8 cellular contexts compared by ENCODE assay signal in genomic region chr4:4247711-4248035, GRCh38. TPM values are rescaled to one million over a fixed set of nuclear protein-coding genes. Genes with fewer than 3 reads are reported as not detected.
DNase-seq lines count a peak whose midpoint lies in the region; ATAC-seq, FAIRE-seq and TF ChIP-seq lines count a peak whose summit lies in the region.

No MANE protein-coding gene starts in this region.

- H3K4me1 Mint-ChIP-seq in neural crest cell, result peaks cover 40% of the 10 kb centered on the region

- H3K4me2 ChIP-seq in H1 (ENCODE audit: insufficient read depth in 1 of 2, low read depth in 2 of 2, low read length in 2 of 2), result peak overlapping the region; percentile 87 to 89

- H3K23ac ChIP-seq in H1 (ENCODE audit: insufficient read length), result no peak overlapping the region

- peaks cover 0 to 14% (median 8%) of the 10 kb centered on the region in 4 experiments; a peak in 6 of 8 replicates for H3K36me3 ChIP-seq in H1 (ENCODE audit: control insufficient read depth in 2 of 4, insufficient read depth in 4 of 4, low read length in 3 of 4)

- H4K8ac ChIP-seq in H1 (ENCODE audit: extremely low read depth, insufficient read depth, low read length), result peak overlapping the region; percentile 87; the same call in 1 of the 2 replicates

- DNase-seq in AG09309 (ENCODE audit: low read depth) (no peak), MV-4-11 (lab: John Stamatoyannopoulos, UW) (peak; percentile 43), H1 (ENCODE audit: low read depth in 1 of 2, low spot score in 2 of 2) (no peak), neural crest cell (ENCODE audit: low read depth, low spot score) (no peak), hypothalamus (lab: John Stamatoyannopoulos, UW) (no peak), NCI-H2081 treated with DMSO at 0.1 percent for 48 hours (lab: John Stamatoyannopoulos, UW) (no peak), germinal center (ENCODE audit: low spot score) (no peak)

- no peak overlapping the region for H3K4ac ChIP-seq in H1 (replicated peaks; ENCODE audit: insufficient read length, low read depth, low read length)

- H3K27ac Mint-ChIP-seq in neural crest cell (ENCODE audit: unreplicated experiment), result peak overlapping the region; percentile 67

- H2BK5ac ChIP-seq in H1 (ENCODE audit: low read depth, low read length), result peak overlapping the region; percentile 82; the same call in 1 of the 2 replicates

- no peak overlapping the region for H2BK15ac ChIP-seq in H1 (ENCODE audit: low read length)

- ATAC-seq in GM21423 (IDR thresholded peaks at IDR 0.05; ENCODE audit: unreplicated experiment), result peak; percentile 31

- no peak overlapping the region; the same call in 1 of the 2 replicates for H2BK12ac ChIP-seq in H1 (ENCODE audit: low read depth, low read length)

- H4K20me1 ChIP-seq in H1 (replicated peaks in 1 of 2; ENCODE audit: control insufficient read depth in 1 of 2, insufficient read depth in 2 of 2, low read length in 2 of 2), result peaks cover 0 to 2% of the 10 kb centered on the region in 2 experiments

- peak overlapping the region; percentile 59 for H2AFZ ChIP-seq in H1 (ENCODE audit: low read length)

- 7% methylated on average over 12 of the region's 12 CpGs; no CpG with 5 or more reads in 1 of the 2 experiments for WGBS in H1 (ENCODE audit: extremely low coverage in 1 of 2, insufficient coverage in 1 of 2, insufficient read length in 1 of 2, insufficient replicate concordance in 2 of 2, low coverage in 1 of 2, low lambda C conversion rate in 2 of 2, missing lambda C conversion rate in 1 of 2), 2 experiments

- H4K5ac ChIP-seq in H1 (ENCODE audit: insufficient read length, low read depth, low read length), result peak overlapping the region; percentile 67

- TF ChIP-seq RAD21 in H1 (IDR thresholded peaks at IDR 0.05 in 1 of 2, conservative IDR thresholded peaks at IDR 0.05 in 1 of 2; ENCODE audit: low read depth in 2 of 2, low read length in 2 of 2), result no peak

- no peaks in the 10 kb centered on the region for H3K9me3 ChIP-seq in H1 (ENCODE audit: insufficient read depth in 2 of 2, low read depth in 1 of 2, low read length in 1 of 2)

- no peaks in the 10 kb centered on the region for H3K27me3 Mint-ChIP-seq in neural crest cell (ENCODE audit: low read depth)

- H2BK20ac ChIP-seq in H1 (ENCODE audit: low read length), result no peak overlapping the region

- H3K9me3 Mint-ChIP-seq in neural crest cell, result no peaks in the 10 kb centered on the region

- H3K27me3 ChIP-seq in H1 (replicated peaks in 1 of 4; ENCODE audit: control insufficient read depth in 3 of 4, extremely low read depth in 1 of 4, insufficient read depth in 3 of 4, low read length in 3 of 4), result peaks cover 0 to 6% (median 0%) of the 10 kb centered on the region in 4 experiments; a peak in 1 of 7 replicates

- H3K79me1 ChIP-seq in H1 (ENCODE audit: low read depth, low read length), result peaks cover 3% of the 10 kb centered on the region; the same call in 1 of the 2 replicates

- peak overlapping the region; percentile 88 for H3K27ac ChIP-seq in H1 (ENCODE audit: low read depth, low read length)

- peaks cover 0 to 6% (median 3%) of the 10 kb centered on the region in 4 experiments; a peak in 5 of 7 replicates for H3K4me1 ChIP-seq in H1 (replicated peaks in 1 of 4; ENCODE audit: control insufficient read depth in 3 of 4, insufficient read depth in 4 of 4, low read length in 3 of 4)

- no peak overlapping the region for H2AK5ac ChIP-seq in H1 (ENCODE audit: low read depth, low read length)

- peak overlapping the region; percentile 85 for H3K18ac ChIP-seq in H1 (ENCODE audit: extremely low read depth, low read length)

- peaks cover 8% of the 10 kb centered on the region for H3K23me2 ChIP-seq in H1 (ENCODE audit: low read depth, low read length)

- CTCF ChIA-PET in H1 (lab: Charles Lee; ENCODE audit: partially characterized antibody), result no interaction called here

- no peak for TF ChIP-seq POLR2A in H1 (IDR thresholded peaks at IDR 0.05; ENCODE audit: control extremely low read depth in 1 of 2, low read depth in 2 of 2, low read length in 2 of 2)

- no peak for FAIRE-seq in H1 (lab: Jason Lieb, UNC)

- no peak for TF ChIP-seq CTCF in AG09309 (IDR thresholded peaks at IDR 0.05; ENCODE audit: control insufficient read depth, insufficient read depth, low read depth, low read length, missing control alignments)
- TF ChIP-seq CTCF in H1 (IDR thresholded peaks at IDR 0.05; ENCODE audit: control extremely low read depth in 1 of 3, insufficient read depth in 1 of 3, low read depth in 1 of 3, low read length in 3 of 3), result no peak
- no peak for TF ChIP-seq CTCF in neural crest cell (conservative IDR thresholded peaks at IDR 0.05)

- TF ChIP-seq EP300 in H1 (IDR thresholded peaks at IDR 0.05; ENCODE audit: borderline replicate concordance in 1 of 2, low read depth in 2 of 2, low read length in 2 of 2), result no peak

- peaks cover 10% of the 10 kb centered on the region for H3K36me3 Mint-ChIP-seq in neural crest cell (ENCODE audit: low read depth)

- H3K9ac ChIP-seq in H1 (replicated peaks in 1 of 4; ENCODE audit: extremely low read depth in 1 of 4, low read depth in 3 of 4, low read length in 3 of 4), result peak overlapping the region; percentile 89 to 91 (median 90)

- H4K91ac ChIP-seq in H1 (replicated peaks; ENCODE audit: insufficient read length, low read length), result no peak overlapping the region

- no peak overlapping the region for H3K56ac ChIP-seq in H1 (replicated peaks; ENCODE audit: insufficient read length, low read depth, low read length)

- H3K4me3 ChIP-seq in AG09309 (ENCODE audit: control insufficient read depth, low read depth, low read length) (peak overlapping the region; percentile 64), H1 (ENCODE audit: extremely low read depth in 1 of 4, insufficient read depth in 2 of 4, low read depth in 3 of 4, low read length in 4 of 4) (peak overlapping the region; percentile 87 to 97 (median 90))

- H3K4me3 Mint-ChIP-seq in neural crest cell, result peak overlapping the region; percentile 96

- H2BK120ac ChIP-seq in H1 (replicated peaks; ENCODE audit: low read depth, low read length), result no peak overlapping the region

- H3K14ac ChIP-seq in H1 (ENCODE audit: insufficient read length), result no peak overlapping the region

- POLR2A ChIA-PET in H1 (lab: Charles Lee; ENCODE audit: partially characterized antibody), result no interaction called here

- peaks cover 0 to 8% of the 10 kb centered on the region in 2 experiments; a peak in 2 of 4 replicates for H3K79me2 ChIP-seq in H1 (ENCODE audit: control insufficient read depth in 1 of 2, insufficient read depth in 2 of 2, low read length in 2 of 2)

TF ChIP-seq in H1, 55 proteins besides CTCF, POLR2A, EP300 and RAD21 (continues in another document):
- TF ChIP-seq TBP (IDR thresholded peaks at IDR 0.05; ENCODE audit: low read depth, low read length) (no peak), YY1 (IDR thresholded peaks at IDR 0.05; ENCODE audit: low read depth, low read length) (no peak), BCL11A (IDR thresholded peaks at IDR 0.05; ENCODE audit: low read depth in 2 of 2, low read length in 2 of 2) (no peak), SP4 (IDR thresholded peaks at IDR 0.05; ENCODE audit: low read length) (no peak), RXRA (IDR thresholded peaks at IDR 0.05; ENCODE audit: insufficient read depth, low read depth, low read length) (no peak)

RNA-seq across cellular contexts. Expression of gene TMEM128, which starts 0.3 kb away (rescaled TPM):
- total RNA-seq in H1 (2021; fragmentation: NEBNext Ultra II Directional; extraction: Animal tissue kit (Norgen Biotek cat#: 25700)), result 15.9 and 17.7 TPM in 2 replicates
- polyA plus RNA-seq in H1 (2011; rRNA removed), result 23.3 and 33.6 TPM in 2 replicates
- polyA plus RNA-seq in H1 (2011; cell fraction: cytosol; rRNA removed), result 34.6 TPM
- 5.8 TPM for polyA plus RNA-seq in H1 (2011; cell fraction: nucleus; rRNA removed)
- polyA plus RNA-seq in H1 (2012, experiment 1 of 2), result 16.3 to 19.4 TPM (median 18.2 TPM) in 4 replicates
- polyA plus RNA-seq in H1 (2012, experiment 2 of 2), result 11.1 TPM
- 13.5 TPM for polyA plus RNA-seq in H1 (2013, experiment 1 of 2)
- 15.4 TPM for polyA plus RNA-seq in H1 (2013, experiment 2 of 2)
- polyA minus RNA-seq in H1 (2011; rRNA and poly(A)+ RNA removed), result 17.3 and 18.6 TPM in 2 replicates
- polyA minus RNA-seq in H1 (2011; cell fraction: cytosol; rRNA and poly(A)+ RNA removed), result 12.3 TPM
- 6.2 TPM for polyA minus RNA-seq in H1 (2011; cell fraction: nucleus; rRNA and poly(A)+ RNA removed)
- 26.7 and 28.4 TPM in 2 replicates for total RNA-seq in neural crest cell

RNA-seq across cellular contexts. Expression of gene OTOP1, which starts 20.9 kb away (rescaled TPM):
- total RNA-seq in H1 (2021; fragmentation: NEBNext Ultra II Directional; extraction: Animal tissue kit (Norgen Biotek cat#: 25700)), result not detected in 2 replicates
- polyA plus RNA-seq in H1 (2011; rRNA removed), result not detected in 2 replicates
- polyA plus RNA-seq in H1 (2011; cell fraction: cytosol; rRNA removed), result not detected
- not detected for polyA plus RNA-seq in H1 (2011; cell fraction: nucleus; rRNA removed)
- not detected in 4 replicates for polyA plus RNA-seq in H1 (2012, experiment 1 of 2)
- polyA plus RNA-seq in H1 (2012, experiment 2 of 2), result not detected
- 0.02 TPM for polyA plus RNA-seq in H1 (2013, experiment 1 of 2)
- not detected for polyA plus RNA-seq in H1 (2013, experiment 2 of 2)
- not detected in 2 replicates for polyA minus RNA-seq in H1 (2011; rRNA and poly(A)+ RNA removed)
- polyA minus RNA-seq in H1 (2011; cell fraction: cytosol; rRNA and poly(A)+ RNA removed), result not detected
- polyA minus RNA-seq in H1 (2011; cell fraction: nucleus; rRNA and poly(A)+ RNA removed), result not detected
- 0.33 TPM in 1 of 2 replicates, not detected in the other for total RNA-seq in neural crest cell

RNA-seq across cellular contexts. Expression of gene LYAR, which starts 42.3 kb away (rescaled TPM):
- 46.2 and 46.9 TPM in 2 replicates for total RNA-seq in H1 (2021; fragmentation: NEBNext Ultra II Directional; extraction: Animal tissue kit (Norgen Biotek cat#: 25700))
- polyA plus RNA-seq in H1 (2011; rRNA removed), result 4.4 and 6.5 TPM in 2 replicates
- 17.4 TPM for polyA plus RNA-seq in H1 (2011; cell fraction: cytosol; rRNA removed)
- 2.7 TPM for polyA plus RNA-seq in H1 (2011; cell fraction: nucleus; rRNA removed)
- 32.4 to 57.2 TPM (median 37.2 TPM) in 4 replicates for polyA plus RNA-seq in H1 (2012, experiment 1 of 2)
- polyA plus RNA-seq in H1 (2012, experiment 2 of 2), result 9.6 TPM
- 83.5 TPM for polyA plus RNA-seq in H1 (2013, experiment 1 of 2)
- polyA plus RNA-seq in H1 (2013, experiment 2 of 2), result 85.9 TPM
- polyA minus RNA-seq in H1 (2011; rRNA and poly(A)+ RNA removed), result 2.1 and 3.6 TPM in 2 replicates
- 4.0 TPM for polyA minus RNA-seq in H1 (2011; cell fraction: cytosol; rRNA and poly(A)+ RNA removed)
- 4.6 TPM for polyA minus RNA-seq in H1 (2011; cell fraction: nucleus; rRNA and poly(A)+ RNA removed)
- 24.7 and 27.3 TPM in 2 replicates for total RNA-seq in neural crest cell

RNA-seq across cellular contexts. Expression of gene ZBTB49, which starts 42.4 kb away (rescaled TPM):
- 6.8 and 8.6 TPM in 2 replicates for total RNA-seq in H1 (2021; fragmentation: NEBNext Ultra II Directional; extraction: Animal tissue kit (Norgen Biotek cat#: 25700))
- polyA plus RNA-seq in H1 (2011; rRNA removed), result 3.0 and 4.2 TPM in 2 replicates
- 4.5 TPM for polyA plus RNA-seq in H1 (2011; cell fraction: cytosol; rRNA removed)
- polyA plus RNA-seq in H1 (2011; cell fraction: nucleus; rRNA removed), result 5.7 TPM
- polyA plus RNA-seq in H1 (2012, experiment 1 of 2), result 3.7 to 5.5 TPM (median 4.1 TPM) in 4 replicates
- 1.3 TPM for polyA plus RNA-seq in H1 (2012, experiment 2 of 2)
- 3.2 TPM for polyA plus RNA-seq in H1 (2013, experiment 1 of 2)
- polyA plus RNA-seq in H1 (2013, experiment 2 of 2), result 3.0 TPM
- polyA minus RNA-seq in H1 (2011; rRNA and poly(A)+ RNA removed), result 8.1 and 9.1 TPM in 2 replicates
- 2.7 TPM for polyA minus RNA-seq in H1 (2011; cell fraction: cytosol; rRNA and poly(A)+ RNA removed)
- 8.5 TPM for polyA minus RNA-seq in H1 (2011; cell fraction: nucleus; rRNA and poly(A)+ RNA removed)
- 5.7 and 7.8 TPM in 2 replicates for total RNA-seq in neural crest cell
